Comparison of ENCODE assay signal across 24 cellular contexts in the genomic region with DNA sequence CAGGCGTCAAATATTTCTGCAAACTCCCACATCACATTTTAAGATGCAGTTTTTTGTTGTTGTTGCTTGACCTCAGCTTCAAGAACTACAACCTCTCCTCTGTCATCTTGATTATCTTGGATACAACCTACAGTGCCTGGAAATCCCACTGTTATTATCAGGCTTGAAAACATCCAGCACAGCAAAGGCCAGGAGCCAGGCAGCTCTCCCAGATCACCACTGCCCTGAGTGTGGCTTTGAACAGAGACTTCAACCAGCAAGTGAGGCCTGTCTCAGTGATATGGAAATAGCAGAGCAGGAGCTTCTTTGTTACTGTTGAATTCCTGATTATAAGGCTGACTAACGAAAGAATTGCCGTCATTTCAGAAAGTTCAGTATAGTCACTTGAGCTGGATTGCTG. TPM values are rescaled to one million over a fixed set of nuclear protein-coding genes. Genes with fewer than 3 reads are reported as not detected.
"Had no signal": no experiment of that assay in that cellular context is flagged by ENCODE, and none has a peak within 500 bp of the region (broad histone marks: within the 10 kb centered on the region; RNA-seq: fewer than 3 reads in every experiment).

No MANE protein-coding gene starts in this region.

- H3K4me3 ChIP-seq: MG63 had no signal

- H3K27ac ChIP-seq: RWPE1 had no signal

- H3K4me2 ChIP-seq: SK-N-SH had no signal

- ATAC-seq: Panc1, PC-3 had no signal

- H3K9me3 ChIP-seq: SK-N-SH had no signal

- H3K36me3 ChIP-seq: MG63 had no signal

- DNase-seq: Karpas-422, KG1, MG63, NCI-H1092, NCI-H1105 treated with DMSO at 0.1 percent for 48 hours, NCI-H1417 treated with DMSO at 0.1 percent for 48 hours, NCI-H146, NCI-H1694 treated with DMSO at 0.1 percent for 48 hours, NCI-H1930, NCI-H2081, NCI-H2107, NCI-H2227 treated with DMSO at 0.1 percent for 48 hours, NCI-H524 treated with DMSO at 0.1 percent for 48 hours, NCI-H69, NCI-H774, PC-3, SHP77, SK-N-SH, SW 1271 had no signal

- H3K9me2 ChIP-seq: SK-N-SH had no signal

RNA-seq across cellular contexts. Expression of gene CCDC190, which starts 28.5 kb away (rescaled TPM):
- total RNA-seq: HT-29, NCI-H460, SK-MEL-5 had no signal
